ENCODE assay signal across 23 cellular contexts in the genomic region with DNA sequence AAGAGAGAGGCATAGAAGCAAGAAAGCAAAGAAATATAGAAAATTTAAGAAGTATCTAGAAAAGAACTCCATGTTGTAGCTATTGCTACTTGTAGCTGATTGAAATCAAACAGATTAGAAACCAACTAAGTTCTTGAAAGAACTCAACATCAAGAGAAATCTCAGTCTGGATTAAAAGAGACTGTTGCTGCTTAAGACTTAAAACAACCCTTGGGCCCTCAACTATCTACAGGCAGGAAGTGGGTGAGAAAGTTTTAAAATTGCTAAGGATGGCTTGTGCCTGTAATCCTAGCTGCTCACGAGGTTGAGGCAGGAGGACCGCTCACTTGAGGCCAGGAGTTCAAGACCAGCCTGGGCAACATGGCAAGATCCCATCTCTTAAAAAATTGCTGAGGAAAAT.
"Had no signal": no experiment of that assay in that cellular context is flagged by ENCODE, and none has a peak within 500 bp of the region (broad histone marks: within the 10 kb centered on the region; RNA-seq: fewer than 3 reads in every experiment).

No MANE protein-coding gene starts in this region.

- DNase-seq: activated CD4-positive, alpha-beta T cell treated with anti-CD3 and anti-CD28 coated beads for 36 hours; activated CD4-positive, alpha-beta T cell treated with anti-CD3 and anti-CD28 coated beads, Interleukin-2, amount 50 U/mL, for 1 hour; activated CD4-positive, alpha-beta T cell treated with anti-CD3 and anti-CD28 coated beads, Interleukin-2, amount 50 U/mL, for 48 hours; activated CD4-positive, CD25-positive, alpha-beta regulatory T cell; activated CD4-positive, CD25-positive, alpha-beta regulatory T cell treated with anti-CD3 and anti-CD28 coated beads, Interleukin-2, amount 50 U/mL, for 72 hours; activated CD8-positive, alpha-beta memory T cell treated with anti-CD3 and anti-CD28 coated beads for 24 hours; activated CD8-positive, alpha-beta T cell treated with anti-CD3 and anti-CD28 coated beads for 36 hours; activated effector memory CD4-positive, alpha-beta T cell treated with anti-CD3 and anti-CD28 coated beads, Interleukin-2, amount 50 U/mL, for 16 hours; activated naive CD4-positive, alpha-beta T cell treated with anti-CD3 and anti-CD28 coated beads for 36 hours; activated naive CD8-positive, alpha-beta T cell treated with anti-CD3 and anti-CD28 coated beads for 36 hours; activated T-cell treated with anti-CD3 and anti-CD28 coated beads, Interleukin-2, amount 50 U/mL, for 4 hours; central memory CD4-positive, alpha-beta T cell; cerebellar nuclear complex; colonic mucosa; effector CD8-positive, alpha-beta T cell; foreskin fibroblast had no signal

- H3K9me3 ChIP-seq: ascending aorta, breast epithelium, colonic mucosa had no signal

- H3K4me3 Mint-ChIP-seq: activated CD4-positive, alpha-beta T cell treated with anti-CD3 and anti-CD28 coated beads for 36 hours; activated CD8-positive, alpha-beta T cell treated with anti-CD3 and anti-CD28 coated beads for 36 hours; activated naive CD4-positive, alpha-beta T cell treated with anti-CD3 and anti-CD28 coated beads for 36 hours; activated naive CD8-positive, alpha-beta T cell treated with anti-CD3 and anti-CD28 coated beads for 36 hours; activated T-cell treated with anti-CD3 and anti-CD28 coated beads, Interleukin-2, amount 50 U/mL, for 4 hours; brain had no signal

- H3K4me1 ChIP-seq: ascending aorta, breast epithelium, colonic mucosa had no signal

- H3K27ac Mint-ChIP-seq: activated CD4-positive, alpha-beta T cell treated with anti-CD3 and anti-CD28 coated beads for 36 hours; activated CD8-positive, alpha-beta T cell treated with anti-CD3 and anti-CD28 coated beads for 36 hours; activated naive CD4-positive, alpha-beta T cell treated with anti-CD3 and anti-CD28 coated beads for 36 hours; activated naive CD8-positive, alpha-beta T cell treated with anti-CD3 and anti-CD28 coated beads for 36 hours; activated T-helper 2 cell treated with anti-CD3 and anti-CD28 coated beads, Interferon-gamma antibody, Interleukin-2, Interleukin-4, amounts not matched to agents 10 μg/mL and 5 μg/mL and 100 μg/mL, durations not matched to agents 14 hours and 24 hours and 36 hours; brain had no signal

- H3K36me3 ChIP-seq: ascending aorta, breast epithelium, cardiac muscle cell, colonic mucosa had no signal

- H3K27ac ChIP-seq: ascending aorta, breast epithelium, cardiac muscle cell, colonic mucosa, epithelial cell of prostate had no signal

- H3K27me3 Mint-ChIP-seq: activated CD4-positive, alpha-beta T cell treated with anti-CD3 and anti-CD28 coated beads for 36 hours; activated CD8-positive, alpha-beta T cell treated with anti-CD3 and anti-CD28 coated beads for 36 hours had no signal

- H3K4me1 Mint-ChIP-seq: brain had no signal

- H3K9me3 Mint-ChIP-seq: activated T-helper 2 cell treated with anti-CD3 and anti-CD28 coated beads, Interferon-gamma antibody, Interleukin-2, Interleukin-4, amounts not matched to agents 10 μg/mL and 5 μg/mL and 100 μg/mL, durations not matched to agents 14 hours and 24 hours and 36 hours had no signal

- H3K4me3 ChIP-seq: ascending aorta, breast epithelium, cardiac muscle cell, colonic mucosa had no signal

- ATAC-seq: activated CD4-positive, alpha-beta T cell treated with anti-CD3 and anti-CD28 coated beads for 36 hours; activated CD8-positive, alpha-beta T cell treated with anti-CD3 and anti-CD28 coated beads for 36 hours; activated T-cell treated with anti-CD3 and anti-CD28 coated beads, Interleukin-2, amount 50 U/mL, for 4 hours; esophagus mucosa had no signal

- H3K27me3 ChIP-seq: ascending aorta, breast epithelium, cardiac muscle cell, colonic mucosa had no signal
